In genomic region chr5:16568875-16569580, GRCh38 we compare ENCODE assay signal across 10 cellular contexts.
DNase-seq lines count a peak whose midpoint lies in the region; ATAC-seq and TF ChIP-seq lines count a peak whose summit lies in the region.
"Had no signal": no experiment of that assay in that cellular context is flagged by ENCODE, and none has a peak within 500 bp of the region (broad histone marks: within the 10 kb centered on the region; RNA-seq: fewer than 3 reads in every experiment).

No MANE protein-coding gene starts in this region.

- TF ChIP-seq CTCF in cardiac fibroblast (IDR thresholded peaks at IDR 0.05; ENCODE audit: low read depth, low read length), result no peak

- no peak overlapping the region for H3K4me3 ChIP-seq in cardiac fibroblast (replicated peaks in 1 of 2; ENCODE audit: low read depth in 2 of 2, low read length in 2 of 2)

- no peak for ATAC-seq in GM21529 (IDR thresholded peaks at IDR 0.05; ENCODE audit: unreplicated experiment)
- no peak for ATAC-seq in HG02981 (IDR thresholded peaks at IDR 0.05; ENCODE audit: unreplicated experiment)
- no peak for ATAC-seq in GM19035 (IDR thresholded peaks at IDR 0.05; ENCODE audit: unreplicated experiment)

- DNase-seq in EL (peak; percentile 35), NCI-H2171 treated with DMSO at 0.1 percent for 48 hours (lab: John Stamatoyannopoulos, UW) (peak; percentile 92), cardiac fibroblast (ENCODE audit: low read depth in 2 of 2) (peak; percentile 18 to 46), nucleus accumbens (lab: John Stamatoyannopoulos, UW) (peak in 54 of 56 donors; percentile 38 to 96 (median 86)), HPDE6-E6E7 (ENCODE audit: extremely low spot score) (no peak)
- DNase-seq: activated CD4-positive, alpha-beta T cell treated with anti-CD3 and anti-CD28 coated beads for 4 hours; stimulated activated CD4-positive, alpha-beta T cell treated with anti-CD3 and anti-CD28 coated beads, Interleukin-12 subunit alpha, Interleukin-12 subunit beta, amount 100 ng/mL, for 4 hours had no signal
